8 cellular contexts compared by ENCODE assay signal in genomic region chr5:176060472-176061268, GRCh38.
DNase-seq lines count a peak whose midpoint lies in the region; ATAC-seq and TF ChIP-seq lines count a peak whose summit lies in the region.
"Not testable (repeated sequence)": the region's sequence is repeated elsewhere in the genome, so short reads cannot be mapped to it uniquely, and the experiment has no call there.

No MANE protein-coding gene starts in this region.

- POLR2A ChIA-PET in Panc1 (lab: Charles Lee); naive thymus-derived CD4-positive, alpha-beta T cell (lab: Charles Lee): not testable (repeated sequence)

- TF ChIP-seq CTCF in Panc1 (IDR thresholded peaks at IDR 0.05) = not testable (repeated sequence)

- not testable (repeated sequence) for H3K27me3 Mint-ChIP-seq in CD4-positive, CD25-positive, alpha-beta regulatory T cell; activated CD8-positive, alpha-beta memory T cell treated with anti-CD3 and anti-CD28 coated beads, Interleukin-2, amount 10 ng/mL, durations not matched to agents 7 days and 5 days; activated naive CD8-positive, alpha-beta T cell treated with anti-CD3 and anti-CD28 coated beads, Interleukin-2, amount 50 U/mL, for 24 hours; naive thymus-derived CD4-positive, alpha-beta T cell; stimulated activated memory B cell treated with anti-CD40 and anti-IgM and Interleukin-4, amounts not matched to agents 10 μg/mL and 1 μg/mL and 100 μg/mL, for 72 hours

- not testable (repeated sequence) for H3K27ac Mint-ChIP-seq in CD4-positive, CD25-positive, alpha-beta regulatory T cell; activated CD8-positive, alpha-beta memory T cell treated with anti-CD3 and anti-CD28 coated beads, Interleukin-2, amount 10 ng/mL, durations not matched to agents 7 days and 5 days; activated naive CD8-positive, alpha-beta T cell treated with anti-CD3 and anti-CD28 coated beads, Interleukin-2, amount 50 U/mL, for 24 hours; naive thymus-derived CD4-positive, alpha-beta T cell; stimulated activated memory B cell treated with anti-CD40 and anti-IgM and Interleukin-4, amounts not matched to agents 10 μg/mL and 1 μg/mL and 100 μg/mL, for 72 hours

- not testable (repeated sequence) for H3K27me3 ChIP-seq in CD4-positive, CD25-positive, alpha-beta regulatory T cell (ENCODE audit: control insufficient read depth, insufficient read depth, low read length); Panc1 (ENCODE audit: control insufficient read depth, insufficient read depth, low read length); naive thymus-derived CD4-positive, alpha-beta T cell (ENCODE audit: control insufficient read depth in 2 of 2, insufficient read depth in 2 of 2, low read length in 2 of 2)

- in situ Hi-C loops in Panc1 (cut with HindIII; ENCODE audit: low pct_unique_long_range_greater_than_20kb, low sequenced_read_pairs) = not testable (repeated sequence)

- CTCF ChIA-PET in Panc1 (lab: Charles Lee); activated CD8-positive, alpha-beta memory T cell treated with anti-CD3 and anti-CD28 coated beads, Interleukin-2, amount 10 ng/mL, durations not matched to agents 7 days and 5 days (lab: Charles Lee); naive thymus-derived CD4-positive, alpha-beta T cell (lab: Charles Lee): not testable (repeated sequence)

- H3K4me1 Mint-ChIP-seq in CD4-positive, CD25-positive, alpha-beta regulatory T cell; activated CD8-positive, alpha-beta memory T cell treated with anti-CD3 and anti-CD28 coated beads, Interleukin-2, amount 10 ng/mL, durations not matched to agents 7 days and 5 days; activated naive CD8-positive, alpha-beta T cell treated with anti-CD3 and anti-CD28 coated beads, Interleukin-2, amount 50 U/mL, for 24 hours; naive thymus-derived CD4-positive, alpha-beta T cell; stimulated activated memory B cell treated with anti-CD40 and anti-IgM and Interleukin-4, amounts not matched to agents 10 μg/mL and 1 μg/mL and 100 μg/mL, for 72 hours: not testable (repeated sequence)

- not testable (repeated sequence) for H3K9me3 Mint-ChIP-seq in CD4-positive, CD25-positive, alpha-beta regulatory T cell; activated CD8-positive, alpha-beta memory T cell treated with anti-CD3 and anti-CD28 coated beads, Interleukin-2, amount 10 ng/mL, durations not matched to agents 7 days and 5 days (ENCODE audit: low read depth); activated naive CD8-positive, alpha-beta T cell treated with anti-CD3 and anti-CD28 coated beads, Interleukin-2, amount 50 U/mL, for 24 hours; naive thymus-derived CD4-positive, alpha-beta T cell; stimulated activated memory B cell treated with anti-CD40 and anti-IgM and Interleukin-4, amounts not matched to agents 10 μg/mL and 1 μg/mL and 100 μg/mL, for 72 hours

- H3K36me3 Mint-ChIP-seq in CD4-positive, CD25-positive, alpha-beta regulatory T cell; activated CD8-positive, alpha-beta memory T cell treated with anti-CD3 and anti-CD28 coated beads, Interleukin-2, amount 10 ng/mL, durations not matched to agents 7 days and 5 days; activated naive CD8-positive, alpha-beta T cell treated with anti-CD3 and anti-CD28 coated beads, Interleukin-2, amount 50 U/mL, for 24 hours (ENCODE audit: low read depth); naive thymus-derived CD4-positive, alpha-beta T cell; stimulated activated memory B cell treated with anti-CD40 and anti-IgM and Interleukin-4, amounts not matched to agents 10 μg/mL and 1 μg/mL and 100 μg/mL, for 72 hours: not testable (repeated sequence)

- intact Hi-C loops in Panc1 (cut with micrococcal nuclease; ENCODE audit: unreplicated experiment); left cardiac atrium (cut with DNase I); naive thymus-derived CD4-positive, alpha-beta T cell (cut with micrococcal nuclease): not testable (repeated sequence)

- H3K4me1 ChIP-seq in CD4-positive, CD25-positive, alpha-beta regulatory T cell (ENCODE audit: control insufficient read depth, insufficient read depth, low read length, poor library complexity, severe bottlenecking); Panc1 (ENCODE audit: control insufficient read depth, insufficient read depth, low read length); naive thymus-derived CD4-positive, alpha-beta T cell (ENCODE audit: control insufficient read depth in 2 of 2, insufficient read depth in 2 of 2, low read length in 2 of 2): not testable (repeated sequence)

- H3K27ac ChIP-seq in CD4-positive, CD25-positive, alpha-beta regulatory T cell (ENCODE audit: insufficient read depth, low read length, poor library complexity, severe bottlenecking); Panc1 (ENCODE audit: low read length): not testable (repeated sequence)
- H3K27ac ChIP-seq in naive thymus-derived CD4-positive, alpha-beta T cell (ENCODE audit: low read depth, low read length) = peak overlapping the region; percentile 45

- not testable (repeated sequence) for H3K4me3 Mint-ChIP-seq in CD4-positive, CD25-positive, alpha-beta regulatory T cell; activated CD8-positive, alpha-beta memory T cell treated with anti-CD3 and anti-CD28 coated beads, Interleukin-2, amount 10 ng/mL, durations not matched to agents 7 days and 5 days; activated naive CD8-positive, alpha-beta T cell treated with anti-CD3 and anti-CD28 coated beads, Interleukin-2, amount 50 U/mL, for 24 hours; stimulated activated memory B cell treated with anti-CD40 and anti-IgM and Interleukin-4, amounts not matched to agents 10 μg/mL and 1 μg/mL and 100 μg/mL, for 72 hours
- H3K4me3 Mint-ChIP-seq in naive thymus-derived CD4-positive, alpha-beta T cell = peak overlapping the region in 3 of 10 donors; percentile 29 to 47 (median 38)

- H3K36me3 ChIP-seq in CD4-positive, CD25-positive, alpha-beta regulatory T cell (ENCODE audit: control insufficient read depth, insufficient read depth, low read length); Panc1 (ENCODE audit: control insufficient read depth, insufficient read depth, low read length); naive thymus-derived CD4-positive, alpha-beta T cell (ENCODE audit: control insufficient read depth in 2 of 3, insufficient read depth in 3 of 3, low read length in 3 of 3): not testable (repeated sequence)

- not testable (repeated sequence) for H3K9me3 ChIP-seq in CD4-positive, CD25-positive, alpha-beta regulatory T cell (ENCODE audit: control insufficient read depth in 2 of 2, low read length in 2 of 2); Panc1 (ENCODE audit: control insufficient read depth, insufficient read depth, low read depth, low read length); naive thymus-derived CD4-positive, alpha-beta T cell (ENCODE audit: control insufficient read depth in 2 of 3, low read length in 3 of 3)

- ATAC-seq in CD4-positive, CD25-positive, alpha-beta regulatory T cell (ENCODE audit: low read depth in 2 of 2) = peak; percentile 92 to 93
- ATAC-seq in GM21360 (IDR thresholded peaks at IDR 0.05; ENCODE audit: unreplicated experiment) (peak; percentile 54), Panc1 (peak; percentile 74), left cardiac atrium (peak; percentile 88 to 97)
- peak; percentile 93 for ATAC-seq in activated CD8-positive, alpha-beta memory T cell treated with anti-CD3 and anti-CD28 coated beads, Interleukin-2, amount 10 ng/mL, durations not matched to agents 7 days and 5 days
- ATAC-seq in activated naive CD8-positive, alpha-beta T cell treated with anti-CD3 and anti-CD28 coated beads, Interleukin-2, amount 50 U/mL, for 24 hours = peak; percentile 99
- ATAC-seq in naive thymus-derived CD4-positive, alpha-beta T cell = peak; percentile 96
- peak; percentile 41 for ATAC-seq in stimulated activated memory B cell treated with anti-CD40 and anti-IgM and Interleukin-4, amounts not matched to agents 10 μg/mL and 1 μg/mL and 100 μg/mL, for 72 hours

- not testable (repeated sequence) for BruUV-seq in Panc1 (replicated peaks; lab: Mats Ljungman, UMichigan)

- peak in 1 of 3 donors; percentile 40 for DNase-seq in CD4-positive, CD25-positive, alpha-beta regulatory T cell
- not testable (repeated sequence) for DNase-seq in Panc1 (ENCODE audit: low read depth, low spot score); activated CD8-positive, alpha-beta memory T cell treated with anti-CD3 and anti-CD28 coated beads, Interleukin-2, amount 10 ng/mL, durations not matched to agents 7 days and 5 days; activated naive CD8-positive, alpha-beta T cell treated with anti-CD3 and anti-CD28 coated beads, Interleukin-2, amount 50 U/mL, for 24 hours; left cardiac atrium
- DNase-seq in naive thymus-derived CD4-positive, alpha-beta T cell = peak in 5 of 9 donors; percentile 16 to 53 (median 48)

- H3K4me3 ChIP-seq in CD4-positive, CD25-positive, alpha-beta regulatory T cell (ENCODE audit: low read depth, low read length); Panc1 (ENCODE audit: low read depth in 2 of 2, low read length in 2 of 2); naive thymus-derived CD4-positive, alpha-beta T cell (ENCODE audit: low read length): not testable (repeated sequence)

Comparison
In these comparisons a context has a peak if more than half of its experiments do, and no peak if none do; other contexts are left out.
1. ATAC-seq: peak in every context shown above with its lines; median percentile 99 in activated naive CD8-positive, alpha-beta T cell treated with anti-CD3 and anti-CD28 coated beads, Interleukin-2, amount 50 U/mL, for 24 hours; 96 in naive thymus-derived CD4-positive, alpha-beta T cell; 93 in activated CD8-positive, alpha-beta memory T cell treated with anti-CD3 and anti-CD28 coated beads, Interleukin-2, amount 10 ng/mL, durations not matched to agents 7 days and 5 days; 92 in CD4-positive, CD25-positive, alpha-beta regulatory T cell; 92 in left cardiac atrium; 74 in Panc1; 54 in GM21360; 41 in stimulated activated memory B cell treated with anti-CD40 and anti-IgM and Interleukin-4, amounts not matched to agents 10 μg/mL and 1 μg/mL and 100 μg/mL, for 72 hours.